32 cellular contexts compared by ENCODE assay signal in genomic region chr17:4395111-4395478, GRCh38. TPM values are rescaled to one million over a fixed set of nuclear protein-coding genes. Genes with fewer than 3 reads are reported as not detected.
A peak's percentile ranks its signal among the peaks of the same experiment; 100 is the strongest.
DNase-seq lines count a peak whose midpoint lies in the region; ATAC-seq, FAIRE-seq and TF ChIP-seq lines count a peak whose summit lies in the region.
"Had no signal": no experiment of that assay in that cellular context is flagged by ENCODE, and none has a peak within 500 bp of the region (broad histone marks: within the 10 kb centered on the region; RNA-seq: fewer than 3 reads in every experiment).

No MANE protein-coding gene starts in this region.

- H3F3A ChIP-seq in MM.1S (ENCODE audit: insufficient read depth, low read length), result peaks cover 45% of the 10 kb centered on the region

- H3K27ac ChIP-seq in MM.1S (ENCODE audit: low read length) (peak overlapping the region; percentile 10; the same call in 1 of the 2 replicates), GM12878 (ENCODE audit: control insufficient read depth, insufficient read depth) (peak overlapping the region; percentile 98)
- H3K27ac ChIP-seq: colonic mucosa, WERI-Rb-1 had no signal

- no peak overlapping the region for H3K4me3 ChIP-seq in MM.1S (ENCODE audit: low read length)
- H3K4me3 ChIP-seq in GM12878, result 0 out of 2 replicates have a peak overlapping the region, but pooled peaks have one; percentile 20
- H3K4me3 ChIP-seq: colonic mucosa, MG63, skin epidermis, suprapubic skin had no signal

- SMC1A ChIA-PET in GM12878 (lab: Charles Lee; ENCODE audit: uncharacterized antibody, unreplicated experiment), result interaction anchor here (1.2 to 6.7 kb wide), 4 partner anchors 11 to 30 kb away, joined by 3 to 40 read pairs (median 5); no protein-coding TSS in a partner anchor

- BruUV-seq in GM12878 (replicated peaks; lab: Mats Ljungman, UMichigan), result no TSS peak

- no peak for TF ChIP-seq EP300 in GM12878 (IDR thresholded peaks at IDR 0.05; ENCODE audit: borderline replicate concordance in 1 of 2, control insufficient read depth in 1 of 2, low read depth in 2 of 2, low read length in 2 of 2)

- no peak for TF ChIP-seq RAD21 in GM12878 (IDR thresholded peaks at IDR 0.05; ENCODE audit: insufficient read depth, low read depth, low read length)

- H3K9me3 Mint-ChIP-seq in activated CD8-positive, alpha-beta T cell treated with anti-CD3 and anti-CD28 coated beads, Interleukin-2, amount 10 ng/mL, durations not matched to agents 7 days and 5 days (ENCODE audit: insufficient read depth), result no peaks in the 10 kb centered on the region
- no peaks in the 10 kb centered on the region for H3K9me3 Mint-ChIP-seq in activated CD8-positive, alpha-beta T cell treated with anti-CD3 and anti-CD28 coated beads for 36 hours
- no peaks in the 10 kb centered on the region for H3K9me3 Mint-ChIP-seq in stimulated activated memory B cell treated with anti-CD40 and anti-IgM and Interleukin-4, amounts not matched to agents 10 μg/mL and 1 μg/mL and 100 μg/mL, for 72 hours
- H3K9me3 Mint-ChIP-seq: activated naive CD8-positive, alpha-beta T cell treated with anti-CD3 and anti-CD28 coated beads, Interleukin-2, amount 50 U/mL, for 24 hours; CD4-positive, alpha-beta T cell had no signal

- no peaks in the 10 kb centered on the region for H3K9me2 ChIP-seq in MM.1S (replicated peaks; ENCODE audit: insufficient read depth, low read length)

- WGBS in GM12878 (ENCODE audit: insufficient coverage, insufficient replicate concordance, low lambda C conversion rate, missing lambda C conversion rate), result 65% methylated on average over 3 of the region's 3 CpGs

- DNase-seq in activated CD8-positive, alpha-beta T cell treated with anti-CD3 and anti-CD28 coated beads, Interleukin-2, amount 10 ng/mL, durations not matched to agents 7 days and 5 days, result no peak
- no peak for DNase-seq in activated CD8-positive, alpha-beta T cell treated with anti-CD3 and anti-CD28 coated beads for 36 hours
- DNase-seq in MM.1S, result no peak
- DNase-seq in GM12878 (ENCODE audit: low read depth, low spot score), result no peak
- no peak for DNase-seq in islet precursor cell
- DNase-seq: activated naive CD4-positive, alpha-beta T cell; activated naive CD8-positive, alpha-beta T cell treated with anti-CD3 and anti-CD28 coated beads, Interleukin-2, amount 50 U/mL, for 24 hours; CD4-positive, alpha-beta T cell; colonic mucosa; DND-41; effector memory CD4-positive, alpha-beta T cell; KG1; kidney; left ventricle myocardium superior; MG63; NCI-H1417; NCI-H2029 treated with DMSO at 0.1 percent for 48 hours; NCI-H524 treated with DMSO at 0.1 percent for 48 hours; NK-92 treated with Interleukin-12 subunit alpha and Interleukin-12 subunit beta, amount 100 ng/mL, for 24 hours; SHP77; stimulated activated naive CD4-positive, alpha-beta T cell treated with Interleukin-2 at 50 U/mL for 16 hours; T1000; WERI-Rb-1 had no signal

- H3K9ac ChIP-seq in MM.1S (ENCODE audit: low read length) (no peak overlapping the region), GM12878 (ENCODE audit: control insufficient read depth, insufficient read depth, low read length) (no peak overlapping the region)

- intact Hi-C loops in activated CD8-positive, alpha-beta T cell treated with anti-CD3 and anti-CD28 coated beads for 36 hours (cut with micrococcal nuclease), result no loop called here
- intact Hi-C loops in GM12878 (cut with micrococcal nuclease; ENCODE audit: unreplicated experiment), result loop anchor here (5.0 kb wide), 2 partner anchors 38 to 93 kb away; no protein-coding TSS in a partner anchor

- TF ChIP-seq POLR2A in GM12878 (IDR thresholded peaks at IDR 0.05; ENCODE audit: low read depth, low read length), result no peak

- POLR2A ChIA-PET in activated CD8-positive, alpha-beta T cell treated with anti-CD3 and anti-CD28 coated beads, Interleukin-2, amount 10 ng/mL, durations not matched to agents 7 days and 5 days (lab: Charles Lee), result interaction anchor here (0.7 kb wide), 1 partner anchor 70 kb away, joined by 3 read pairs; no protein-coding TSS in a partner anchor
- POLR2A ChIA-PET in activated CD8-positive, alpha-beta T cell treated with anti-CD3 and anti-CD28 coated beads for 36 hours (lab: Charles Lee), result no interaction called here
- POLR2A ChIA-PET in GM12878 (lab: Charles Lee), result interaction anchor here (0.6 to 2.9 kb wide), 6 partner anchors 10 to 236 kb away, joined by 3 to 14 read pairs (median 5); no protein-coding TSS in a partner anchor

- H3K36me3 Mint-ChIP-seq in activated CD8-positive, alpha-beta T cell treated with anti-CD3 and anti-CD28 coated beads, Interleukin-2, amount 10 ng/mL, durations not matched to agents 7 days and 5 days (ENCODE audit: low read depth), result no peaks in the 10 kb centered on the region
- H3K36me3 Mint-ChIP-seq in activated CD8-positive, alpha-beta T cell treated with anti-CD3 and anti-CD28 coated beads for 36 hours (ENCODE audit: low read depth), result no peaks in the 10 kb centered on the region
- no peaks in the 10 kb centered on the region for H3K36me3 Mint-ChIP-seq in stimulated activated memory B cell treated with anti-CD40 and anti-IgM and Interleukin-4, amounts not matched to agents 10 μg/mL and 1 μg/mL and 100 μg/mL, for 72 hours

- H3K27ac Mint-ChIP-seq in activated CD8-positive, alpha-beta T cell treated with anti-CD3 and anti-CD28 coated beads, Interleukin-2, amount 10 ng/mL, durations not matched to agents 7 days and 5 days, result peak overlapping the region; percentile 78
- no peak overlapping the region for H3K27ac Mint-ChIP-seq in activated CD8-positive, alpha-beta T cell treated with anti-CD3 and anti-CD28 coated beads for 36 hours
- H3K27ac Mint-ChIP-seq in stimulated activated memory B cell treated with anti-CD40 and anti-IgM and Interleukin-4, amounts not matched to agents 10 μg/mL and 1 μg/mL and 100 μg/mL, for 72 hours, result peak overlapping the region; percentile 100
- H3K27ac Mint-ChIP-seq: activated naive CD8-positive, alpha-beta T cell treated with anti-CD3 and anti-CD28 coated beads, Interleukin-2, amount 50 U/mL, for 24 hours; CD4-positive, alpha-beta T cell had no signal

- H3K79me2 ChIP-seq in MM.1S (ENCODE audit: low read length) (no peaks in the 10 kb centered on the region), GM12878 (ENCODE audit: control insufficient read depth, insufficient read depth, low read length) (no peaks in the 10 kb centered on the region)

- H3K4me3 Mint-ChIP-seq in activated CD8-positive, alpha-beta T cell treated with anti-CD3 and anti-CD28 coated beads, Interleukin-2, amount 10 ng/mL, durations not matched to agents 7 days and 5 days, result no peak overlapping the region
- no peak overlapping the region for H3K4me3 Mint-ChIP-seq in activated CD8-positive, alpha-beta T cell treated with anti-CD3 and anti-CD28 coated beads for 36 hours
- H3K4me3 Mint-ChIP-seq in stimulated activated memory B cell treated with anti-CD40 and anti-IgM and Interleukin-4, amounts not matched to agents 10 μg/mL and 1 μg/mL and 100 μg/mL, for 72 hours, result no peak overlapping the region
- H3K4me3 Mint-ChIP-seq: activated naive CD8-positive, alpha-beta T cell treated with anti-CD3 and anti-CD28 coated beads, Interleukin-2, amount 50 U/mL, for 24 hours; CD4-positive, alpha-beta T cell had no signal

- no peak for TF ChIP-seq CTCF in activated CD8-positive, alpha-beta T cell treated with anti-CD3 and anti-CD28 coated beads for 36 hours (IDR thresholded peaks at IDR 0.05)
- TF ChIP-seq CTCF in MM.1S (IDR thresholded peaks at IDR 0.05; ENCODE audit: low read length), result no peak
- no peak for TF ChIP-seq CTCF in GM12878 (IDR thresholded peaks at IDR 0.05 in 2 of 3, conservative IDR thresholded peaks at IDR 0.05 in 1 of 3; ENCODE audit: control insufficient read depth in 2 of 3, extremely low read depth in 1 of 3, insufficient read depth in 1 of 3, low read depth in 3 of 3, low read length in 3 of 3)

- RAD21 ChIA-PET in GM12878 (lab: Charles Lee; ENCODE audit: unreplicated experiment), result interaction anchor here (1.2 to 6.5 kb wide), 5 partner anchors 9 to 179 kb away, joined by 4 to 61 read pairs (median 7); no protein-coding TSS in a partner anchor

- no peak for ATAC-seq in activated CD8-positive, alpha-beta T cell treated with anti-CD3 and anti-CD28 coated beads, Interleukin-2, amount 10 ng/mL, durations not matched to agents 7 days and 5 days
- ATAC-seq in activated CD8-positive, alpha-beta T cell treated with anti-CD3 and anti-CD28 coated beads for 36 hours, result no peak
- no peak for ATAC-seq in GM12878
- no peak for ATAC-seq in stimulated activated memory B cell treated with anti-CD40 and anti-IgM and Interleukin-4, amounts not matched to agents 10 μg/mL and 1 μg/mL and 100 μg/mL, for 72 hours
- no peak for ATAC-seq in activated CD4-positive, CD25-positive, alpha-beta regulatory T cell treated with anti-CD3 and anti-CD28 coated beads, Interleukin-2, amount 50 U/mL, for 24 hours
- no peak for ATAC-seq in GM18907 (IDR thresholded peaks at IDR 0.05; ENCODE audit: unreplicated experiment)
- ATAC-seq: activated naive CD8-positive, alpha-beta T cell treated with anti-CD3 and anti-CD28 coated beads, Interleukin-2, amount 50 U/mL, for 24 hours; HCT116; left ventricle myocardium superior had no signal

- H3K9me3 ChIP-seq in MM.1S (replicated peaks; ENCODE audit: insufficient read depth, low read length) (no peaks in the 10 kb centered on the region), GM12878 (replicated peaks; ENCODE audit: control insufficient read depth, insufficient read depth, low read length) (no peaks in the 10 kb centered on the region)
- H3K9me3 ChIP-seq: colonic mucosa, MG63, suprapubic skin had no signal

- in situ Hi-C loops in GM12878 (cut with MboI), result no loop called here

- H4K20me1 ChIP-seq in MM.1S (ENCODE audit: insufficient read depth, low read length), result no peaks in the 10 kb centered on the region
- H4K20me1 ChIP-seq in GM12878 (ENCODE audit: control insufficient read depth, insufficient read depth), result no peaks in the 10 kb centered on the region

- H2AFZ ChIP-seq in MM.1S (ENCODE audit: low read length), result no peak overlapping the region
- H2AFZ ChIP-seq in GM12878 (ENCODE audit: control insufficient read depth, low read depth, low read length), result no peak overlapping the region

- peaks cover 48% of the 10 kb centered on the region for H3K4me1 ChIP-seq in MM.1S (ENCODE audit: low read length)
- H3K4me1 ChIP-seq in GM12878 (ENCODE audit: control insufficient read depth, insufficient read depth, low read length), result peaks cover 48% of the 10 kb centered on the region
- H3K4me1 ChIP-seq: colonic mucosa had no signal

- H3K4me2 ChIP-seq in MM.1S (ENCODE audit: low read depth, low read length) (peak overlapping the region; percentile 89), GM12878 (ENCODE audit: control insufficient read depth, insufficient read depth) (peak overlapping the region; percentile 96)

- no peaks in the 10 kb centered on the region for H3K27me3 Mint-ChIP-seq in activated CD8-positive, alpha-beta T cell treated with anti-CD3 and anti-CD28 coated beads, Interleukin-2, amount 10 ng/mL, durations not matched to agents 7 days and 5 days (ENCODE audit: low read depth)
- H3K27me3 Mint-ChIP-seq in activated CD8-positive, alpha-beta T cell treated with anti-CD3 and anti-CD28 coated beads for 36 hours, result peaks cover 2% of the 10 kb centered on the region
- no peaks in the 10 kb centered on the region for H3K27me3 Mint-ChIP-seq in stimulated activated memory B cell treated with anti-CD40 and anti-IgM and Interleukin-4, amounts not matched to agents 10 μg/mL and 1 μg/mL and 100 μg/mL, for 72 hours
- H3K27me3 Mint-ChIP-seq: CD4-positive, alpha-beta T cell had no signal

- H3K36me3 ChIP-seq in MM.1S (replicated peaks; ENCODE audit: insufficient read depth, low read length) (no peaks in the 10 kb centered on the region), GM12878 (ENCODE audit: control insufficient read depth in 2 of 2, insufficient read depth in 2 of 2, low read length in 1 of 2) (no peaks in the 10 kb centered on the region)
- H3K36me3 ChIP-seq: colonic mucosa, MG63, suprapubic skin, WERI-Rb-1 had no signal

- H3K4me1 Mint-ChIP-seq in activated CD8-positive, alpha-beta T cell treated with anti-CD3 and anti-CD28 coated beads, Interleukin-2, amount 10 ng/mL, durations not matched to agents 7 days and 5 days (ENCODE audit: low read depth), result peaks cover 23% of the 10 kb centered on the region
- H3K4me1 Mint-ChIP-seq in activated CD8-positive, alpha-beta T cell treated with anti-CD3 and anti-CD28 coated beads for 36 hours (ENCODE audit: low read depth), result peaks cover 8% of the 10 kb centered on the region
- H3K4me1 Mint-ChIP-seq in stimulated activated memory B cell treated with anti-CD40 and anti-IgM and Interleukin-4, amounts not matched to agents 10 μg/mL and 1 μg/mL and 100 μg/mL, for 72 hours, result peaks cover 59% of the 10 kb centered on the region

- no peaks in the 10 kb centered on the region for H3K27me3 ChIP-seq in MM.1S (replicated peaks; ENCODE audit: insufficient read depth, low read length)
- no peaks in the 10 kb centered on the region for H3K27me3 ChIP-seq in GM12878 (replicated peaks in 1 of 2; ENCODE audit: control insufficient read depth in 2 of 2, insufficient read depth in 2 of 2, low read length in 1 of 2)
- H3K27me3 ChIP-seq: colonic mucosa, MG63, suprapubic skin had no signal

- FAIRE-seq in GM12878 (lab: Jason Lieb, UNC), result no peak
- FAIRE-seq: astrocyte, D721Med, kidney had no signal

- CTCF ChIA-PET in activated CD8-positive, alpha-beta T cell treated with anti-CD3 and anti-CD28 coated beads, Interleukin-2, amount 10 ng/mL, durations not matched to agents 7 days and 5 days (lab: Charles Lee), result interaction anchor here (1.9 to 2.0 kb wide), 2 partner anchors 21 to 26 kb away, joined by 4 to 5 read pairs; no protein-coding TSS in a partner anchor
- CTCF ChIA-PET in activated CD8-positive, alpha-beta T cell treated with anti-CD3 and anti-CD28 coated beads for 36 hours (lab: Charles Lee), result no interaction called here
- CTCF ChIA-PET in GM12878 (lab: Yijun Ruan, JAX), result interaction anchor here (0.7 to 4.6 kb wide), 9 partner anchors 9 to 195 kb away, joined by 3 to 37 read pairs (median 4); no protein-coding TSS in a partner anchor

RNA-seq across cellular contexts. Expression of gene UBE2G1, which starts 28.6 kb away (rescaled TPM):
- total RNA-seq in activated CD8-positive, alpha-beta T cell treated with anti-CD3 and anti-CD28 coated beads, Interleukin-2, amount 10 ng/mL, durations not matched to agents 7 days and 5 days, result 10 to 100 TPM; 69.1 TPM
- 10 to 100 TPM; 40.2 to 44.0 TPM for total RNA-seq in activated CD8-positive, alpha-beta T cell treated with anti-CD3 and anti-CD28 coated beads for 36 hours
- total RNA-seq in GM12878 (2013; cell fraction: nucleolus; rRNA removed), result 55.1 and 58.6 TPM in 2 replicates
- total RNA-seq in GM12878 (2014; rRNA removed) (83.7 and 84.4 TPM in 2 replicates), GM12878 (2014; rRNA removed; fragmentation: Illumina TruSeq; extraction: Trizol) (48.0 and 51.9 TPM in 2 replicates), GM12878 (2021) (123 and 131 TPM in 2 replicates)
- 43.3 TPM for polyA plus RNA-seq in GM12878 (2011; ENCODE audit: low read depth)
- polyA plus RNA-seq in GM12878 (2011; rRNA removed) (95.7 and 128 TPM in 2 replicates), GM12878 (2014; fragmentation: Illumina TruSeq; extraction: Trizol) (69.3 and 85.9 TPM in 2 replicates), GM12878 (2014; fragmentation: Nextera tagmentation; extraction: Ambion mirVana) (10 to 100 TPM; 24.4 to 35.2 TPM), GM12878 (2014; rRNA removed) (70.3 and 74.0 TPM in 2 replicates), GM12878 (2016; fragmentation: Nextera tagmentation; extraction: Ambion mirVana) (100 to 1,000 TPM; 119 to 139 TPM)
- 50.6 and 51.7 TPM in 2 replicates for polyA plus RNA-seq in GM12878 (2011; cell fraction: cytosol; rRNA removed)
- 30.8 and 36.2 TPM in 2 replicates for polyA plus RNA-seq in GM12878 (2011; cell fraction: nucleus; rRNA removed)
- polyA plus RNA-seq in GM12878 (2012), result 63.2 and 89.0 TPM in 2 replicates
- polyA minus RNA-seq in GM12878 (2011; rRNA and poly(A)+ RNA removed), result 43.7 and 60.8 TPM in 2 replicates
- polyA minus RNA-seq in GM12878 (2011; cell fraction: cytosol; rRNA and poly(A)+ RNA removed), result 33.3 and 55.7 TPM in 2 replicates
- 19.8 and 42.3 TPM in 2 replicates for polyA minus RNA-seq in GM12878 (2011; cell fraction: nucleus; rRNA and poly(A)+ RNA removed)

RNA-seq across cellular contexts. Expression of gene SPNS3, which starts 38.6 kb away (rescaled TPM):
- 10 to 100 TPM; 26.8 to 29.1 TPM for total RNA-seq in activated CD8-positive, alpha-beta T cell treated with anti-CD3 and anti-CD28 coated beads, Interleukin-2, amount 10 ng/mL, durations not matched to agents 7 days and 5 days
- total RNA-seq in activated CD8-positive, alpha-beta T cell treated with anti-CD3 and anti-CD28 coated beads for 36 hours, result 10 to 100 TPM; 24.7 to 25.7 TPM
- total RNA-seq in GM12878 (2013; cell fraction: nucleolus; rRNA removed), result 0.23 and 0.29 TPM in 2 replicates
- total RNA-seq in GM12878 (2014; rRNA removed), result 2.6 and 3.3 TPM in 2 replicates
- total RNA-seq in GM12878 (2014; rRNA removed; fragmentation: Illumina TruSeq; extraction: Trizol), result 0.51 and 0.89 TPM in 2 replicates
- 2.0 and 2.3 TPM in 2 replicates for total RNA-seq in GM12878 (2021)
- not detected for polyA plus RNA-seq in GM12878 (2011; ENCODE audit: low read depth)
- 0.16 and 0.35 TPM in 2 replicates for polyA plus RNA-seq in GM12878 (2011; rRNA removed)
- 0.49 and 0.57 TPM in 2 replicates for polyA plus RNA-seq in GM12878 (2011; cell fraction: cytosol; rRNA removed)
- 1.0 and 1.2 TPM in 2 replicates for polyA plus RNA-seq in GM12878 (2011; cell fraction: nucleus; rRNA removed)
- polyA plus RNA-seq in GM12878 (2012), result 0.51 and 0.80 TPM in 2 replicates
- 0.29 and 0.50 TPM in 2 replicates for polyA plus RNA-seq in GM12878 (2014; fragmentation: Illumina TruSeq; extraction: Trizol)
- under 1 TPM; 0.24 TPM for polyA plus RNA-seq in GM12878 (2014; fragmentation: Nextera tagmentation; extraction: Ambion mirVana)
- 2.2 and 2.3 TPM in 2 replicates for polyA plus RNA-seq in GM12878 (2014; rRNA removed)
- 1 to 10 TPM; 1.0 to 2.3 TPM for polyA plus RNA-seq in GM12878 (2016; fragmentation: Nextera tagmentation; extraction: Ambion mirVana)
- 0.29 and 0.31 TPM in 2 replicates for polyA minus RNA-seq in GM12878 (2011; rRNA and poly(A)+ RNA removed)
- not detected in 2 replicates for polyA minus RNA-seq in GM12878 (2011; cell fraction: cytosol; rRNA and poly(A)+ RNA removed)
- 0.24 and 0.86 TPM in 2 replicates for polyA minus RNA-seq in GM12878 (2011; cell fraction: nucleus; rRNA and poly(A)+ RNA removed)
- total RNA-seq: astrocyte, fibroblast of villous mesenchyme had no signal

Comparison
In these comparisons a context has a peak if more than half of its experiments do, and no peak if none do; other contexts are left out.
1. RNA of gene SPNS3, which starts 38.6 kb away (total RNA-seq): 26.8 to 29.1 TPM in activated CD8-positive, alpha-beta T cell treated with anti-CD3 and anti-CD28 coated beads, Interleukin-2, amount 10 ng/mL, durations not matched to agents 7 days and 5 days and 24.7 to 25.7 TPM in activated CD8-positive, alpha-beta T cell treated with anti-CD3 and anti-CD28 coated beads for 36 hours; 0.23 to 3.3 TPM in GM12878; every median in the first group is over 4 times any median in the second.